10 cellular contexts compared by ENCODE assay signal in genomic region chr16:11672206-11673090, GRCh38. TPM values are rescaled to one million over a fixed set of nuclear protein-coding genes. Genes with fewer than 3 reads are reported as not detected.
DNase-seq lines count a peak whose midpoint lies in the region; ATAC-seq and TF ChIP-seq lines count a peak whose summit lies in the region.
"Had no signal": no experiment of that assay in that cellular context is flagged by ENCODE, and none has a peak within 500 bp of the region (broad histone marks: within the 10 kb centered on the region; RNA-seq: fewer than 3 reads in every experiment).

No MANE protein-coding gene starts in this region.

- in situ Hi-C loops in brain microvascular endothelial cell (cut with HindIII; ENCODE audit: low pct_ligation_motif_present, low sequenced_read_pairs): no loop called here

- H3K36me3 Mint-ChIP-seq in progenitor cell of endocrine pancreas (ENCODE audit: insufficient read depth): peaks cover 6% of the 10 kb centered on the region

- H3K4me3 ChIP-seq in GM12875 (ENCODE audit: low read depth, low read length): peak overlapping the region; percentile 13
- H3K4me3 ChIP-seq in body of pancreas: no peak overlapping the region
- no peak overlapping the region for H3K4me3 ChIP-seq in brain microvascular endothelial cell (ENCODE audit: low read depth, low read length)
- H3K4me3 ChIP-seq: PC-9 had no signal

- WGBS in body of pancreas, 2 donors: 79 to 87% methylated on average over 16 to 25 of the region's 25 CpGs

- H3K27ac Mint-ChIP-seq in progenitor cell of endocrine pancreas: peak overlapping the region; percentile 56

- peak overlapping the region; percentile 15 to 61 (median 38) for H3K27ac ChIP-seq in body of pancreas
- no peak overlapping the region for H3K27ac ChIP-seq in brain microvascular endothelial cell
- H3K27ac ChIP-seq: PC-9 had no signal

- TF ChIP-seq POLR2A in body of pancreas (IDR thresholded peaks at IDR 0.05): no peak

- no peaks in the 10 kb centered on the region for H3K27me3 Mint-ChIP-seq in progenitor cell of endocrine pancreas

- H3K9me3 ChIP-seq in body of pancreas: no peaks in the 10 kb centered on the region

- no peaks in the 10 kb centered on the region for H3K9me3 Mint-ChIP-seq in progenitor cell of endocrine pancreas (ENCODE audit: low read depth)

- H3K27me3 ChIP-seq in body of pancreas (no peaks in the 10 kb centered on the region), brain microvascular endothelial cell (replicated peaks) (no peaks in the 10 kb centered on the region)

- H3K4me1 ChIP-seq in body of pancreas: peaks cover 67% of the 10 kb centered on the region

- H3K4me3 Mint-ChIP-seq in progenitor cell of endocrine pancreas (ENCODE audit: low read depth): peak overlapping the region; percentile 19

- intact Hi-C loops in body of pancreas (cut with DNase I): no loop called here

- peaks cover 0 to 7% of the 10 kb centered on the region in 2 donors for H3K36me3 ChIP-seq in body of pancreas (replicated peaks in 1 of 2; ENCODE audit: insufficient read depth in 1 of 2, low read depth in 2 of 2)
- peaks cover 8% of the 10 kb centered on the region for H3K36me3 ChIP-seq in brain microvascular endothelial cell (replicated peaks)

- H3K4me1 Mint-ChIP-seq in progenitor cell of endocrine pancreas (ENCODE audit: low read depth): peaks cover 27% of the 10 kb centered on the region

- TF ChIP-seq CTCF in GM12875 (IDR thresholded peaks at IDR 0.05; ENCODE audit: borderline replicate concordance, insufficient read depth, low read depth, low read length): no peak
- no peak for TF ChIP-seq CTCF in body of pancreas (IDR thresholded peaks at IDR 0.05)
- TF ChIP-seq CTCF in progenitor cell of endocrine pancreas (IDR thresholded peaks at IDR 0.05; ENCODE audit: unreplicated experiment): no peak
- no peak for TF ChIP-seq CTCF in brain microvascular endothelial cell (IDR thresholded peaks at IDR 0.05; ENCODE audit: low read depth, low read length, missing control alignments)

- peak; percentile 70 for DNase-seq in NAMALWA (ENCODE audit: low spot score)
- peak in 1 of 4 donors; percentile 36 for DNase-seq in body of pancreas
- no peak for DNase-seq in progenitor cell of endocrine pancreas (ENCODE audit: low spot score, unreplicated experiment)
- DNase-seq in brain microvascular endothelial cell: no peak
- DNase-seq in hepatic stellate cell (ENCODE audit: low spot score): no peak
- DNase-seq in A172 (ENCODE audit: low spot score): no peak
- no peak for DNase-seq in GOT3 (lab: John Stamatoyannopoulos, UW)
- DNase-seq: PC-9, small intestine had no signal

- ATAC-seq in body of pancreas: no peak

RNA-seq across cellular contexts. Expression of gene SNN, which starts 4.2 kb away (rescaled TPM):
- 10 to 100 TPM in 1 of 2 donors, 1 to 10 TPM in 1; 7.5 to 10.9 TPM for total RNA-seq in body of pancreas
- total RNA-seq in progenitor cell of endocrine pancreas: 80.6 and 80.9 TPM in 2 replicates
- 20.7 and 30.9 TPM in 2 replicates for total RNA-seq in A172 (2014; rRNA removed; shearing (Covaris generic))
